ENCODE assay signal across 18 cellular contexts in the genomic region with DNA sequence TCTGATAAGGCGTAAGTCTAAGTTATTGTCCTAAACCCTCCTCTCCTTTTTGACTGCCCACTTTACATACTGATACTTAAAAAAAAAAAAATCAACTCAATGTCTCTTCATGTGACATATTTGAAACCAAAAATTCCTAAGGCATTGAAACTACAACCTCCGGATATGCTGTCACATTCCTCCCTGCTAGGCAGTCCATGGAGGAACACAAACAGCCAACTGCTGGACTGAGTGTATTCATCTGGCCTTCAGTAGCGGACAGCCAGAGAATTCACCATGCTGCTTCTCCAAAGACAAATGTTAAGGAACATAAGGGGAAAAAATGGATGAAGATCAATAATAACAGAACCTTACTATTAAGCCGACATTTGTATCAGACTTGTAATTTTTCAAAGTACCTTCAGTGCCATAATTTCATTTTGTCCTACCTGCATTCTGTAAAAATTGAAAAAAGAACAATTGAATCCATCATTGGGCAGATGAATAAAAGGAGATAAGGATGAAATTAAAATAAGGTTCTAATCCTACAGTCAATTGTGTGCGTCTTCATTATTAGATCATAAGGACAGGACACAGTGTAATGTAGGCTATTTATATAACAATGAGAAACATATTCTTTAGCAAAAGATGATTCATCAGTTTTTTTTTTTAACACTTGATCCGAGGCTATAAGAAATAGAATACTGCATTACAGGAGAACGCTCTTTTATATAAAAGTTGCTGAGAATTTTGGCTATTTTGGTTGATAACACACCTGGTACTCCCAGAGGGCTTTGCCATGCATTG. TPM values are rescaled to one million over a fixed set of nuclear protein-coding genes. Genes with fewer than 3 reads are reported as not detected.
A peak's percentile ranks its signal among the peaks of the same experiment; 100 is the strongest.
DNase-seq lines count a peak whose midpoint lies in the region; FAIRE-seq and TF ChIP-seq lines count a peak whose summit lies in the region.
"Had no signal": no experiment of that assay in that cellular context is flagged by ENCODE, and none has a peak within 500 bp of the region (broad histone marks: within the 10 kb centered on the region; RNA-seq: fewer than 3 reads in every experiment).

No MANE protein-coding gene starts in this region.

- TF ChIP-seq RAD21 in SK-N-SH (IDR thresholded peaks at IDR 0.05; ENCODE audit: low read length), result no peak

- no peak for TF ChIP-seq POLR2A in transverse colon (IDR thresholded peaks at IDR 0.05)

- DNase-seq in SK-N-SH, result no peak
- DNase-seq in fibroblast of lung (ENCODE audit: low read depth in 2 of 2), result peak; percentile 31 to 66
- DNase-seq in transverse colon, result no peak
- no peak for DNase-seq in activated naive CD4-positive, alpha-beta T cell treated with anti-CD3 and anti-CD28 coated beads, Interleukin-2, amount 50 U/mL, for 16 hours
- DNase-seq in GM19239 (ENCODE audit: insufficient read length, low spot score), result no peak
- no peak for DNase-seq in DMS79 (lab: John Stamatoyannopoulos, UW)
- DNase-seq in SHP77 treated with DMSO at 0.1 percent for 48 hours (lab: John Stamatoyannopoulos, UW), result no peak
- DNase-seq: amniotic stem cell; effector memory CD4-positive, alpha-beta T cell; GOT3; head of caudate nucleus; Karpas-422; NCI-H1930; NK-92 treated with Interleukin-12 subunit alpha and Interleukin-12 subunit beta, amount 100 ng/mL, for 24 hours; occipital lobe had no signal

- no peak for FAIRE-seq in GM19239 (lab: Jason Lieb, UNC)

- H3K27ac ChIP-seq in SK-N-SH (ENCODE audit: low read depth in 2 of 2, low read length in 1 of 2) (peak overlapping the region; percentile 55 to 70; a peak in 3 of 4 replicates), fibroblast of lung (ENCODE audit: insufficient read depth, low read length) (peak overlapping the region; percentile 13), muscle layer of duodenum (ENCODE audit: low read length) (peak overlapping the region; percentile 74), transverse colon (peak overlapping the region; percentile 46 to 75 (median 60))

- H3K9me3 ChIP-seq in SK-N-SH (no peaks in the 10 kb centered on the region), fibroblast of lung (ENCODE audit: control insufficient read depth, insufficient read depth, low read depth, low read length) (no peaks in the 10 kb centered on the region), muscle layer of duodenum (ENCODE audit: control insufficient read depth in 1 of 2, low read length in 2 of 2) (no peaks in the 10 kb centered on the region), transverse colon (no peaks in the 10 kb centered on the region)

- H3K9me2 ChIP-seq in SK-N-SH, result no peaks in the 10 kb centered on the region

- TF ChIP-seq EP300 in SK-N-SH (IDR thresholded peaks at IDR 0.05; ENCODE audit: borderline replicate concordance in 1 of 2, low read depth in 1 of 2, low read length in 1 of 2), result no peak
- TF ChIP-seq EP300 in transverse colon (IDR thresholded peaks at IDR 0.05; ENCODE audit: low read depth), result no peak

- CTCF ChIA-PET in SK-N-SH (lab: Yijun Ruan, JAX), result interaction anchor here (3.8 kb wide), 1 partner anchor 11 kb away, joined by 36 read pairs; the partner anchor contains the start of gene RERG

- H3K4me3 ChIP-seq in SK-N-SH (ENCODE audit: low read depth in 2 of 2, low read length in 1 of 2), result no peak overlapping the region
- H3K4me3 ChIP-seq in fibroblast of lung (replicated peaks in 1 of 4; ENCODE audit: control extremely low read depth in 1 of 4, insufficient read depth in 1 of 4, low read depth in 3 of 4, low read length in 4 of 4), result no peak overlapping the region
- no peak overlapping the region for H3K4me3 ChIP-seq in muscle layer of duodenum (ENCODE audit: low read depth in 1 of 2, low read length in 2 of 2)
- H3K4me3 ChIP-seq in transverse colon, result no peak overlapping the region

- in situ Hi-C loops in transverse colon (cut with MboI; ENCODE audit: low pct_ligation_motif_present in 1 of 4, low pct_unique_long_range_greater_than_20kb in 1 of 4, low sequenced_read_pairs in 3 of 4), result no loop called here

- no peaks in the 10 kb centered on the region for H3K4me1 ChIP-seq in SK-N-SH (ENCODE audit: control insufficient read depth in 1 of 2, insufficient read depth in 2 of 2, low read depth in 1 of 2, low read length in 1 of 2)
- peaks cover 6% of the 10 kb centered on the region for H3K4me1 ChIP-seq in fibroblast of lung (ENCODE audit: control insufficient read depth, extremely low read depth, insufficient read depth, low read length)
- peaks cover 11 to 23% of the 10 kb centered on the region in 2 donors for H3K4me1 ChIP-seq in muscle layer of duodenum (ENCODE audit: control insufficient read depth in 1 of 2, insufficient read depth in 2 of 2, low read length in 2 of 2)
- peaks cover 0 to 32% (median 9%) of the 10 kb centered on the region in 4 donors for H3K4me1 ChIP-seq in transverse colon

- H3F3A ChIP-seq in SK-N-SH (replicated peaks; ENCODE audit: insufficient read depth), result peaks cover 12% of the 10 kb centered on the region

- H3K27me3 ChIP-seq in SK-N-SH (ENCODE audit: insufficient read depth) (no peaks in the 10 kb centered on the region), fibroblast of lung (ENCODE audit: control insufficient read depth, insufficient read depth, low read length) (no peaks in the 10 kb centered on the region), muscle layer of duodenum (ENCODE audit: low read depth, low read length) (no peaks in the 10 kb centered on the region), transverse colon (no peaks in the 10 kb centered on the region)

- intact Hi-C loops in transverse colon (cut with DNase I; ENCODE audit: low total_unique reads), result no loop called here

- 35% methylated on average over 7 of the region's 7 CpGs for WGBS in SK-N-SH (ENCODE audit: low lambda C conversion rate)
- WGBS in transverse colon (ENCODE audit: low coverage in 1 of 2), 2 donors, result 76 to 85% methylated on average over 7 of the region's 7 CpGs

- POLR2A ChIA-PET in SK-N-SH (lab: Yijun Ruan, JAX), result no interaction called here

- TF ChIP-seq CTCF in SK-N-SH (IDR thresholded peaks at IDR 0.05) (no peak), fibroblast of lung (conservative IDR thresholded peaks at IDR 0.05 in 1 of 2, IDR thresholded peaks at IDR 0.05 in 1 of 2; ENCODE audit: low read depth in 1 of 2, low read length in 2 of 2) (no peak), transverse colon (IDR thresholded peaks at IDR 0.05) (no peak)

- H2AFZ ChIP-seq in SK-N-SH (ENCODE audit: low read depth) (no peak overlapping the region), fibroblast of lung (ENCODE audit: low read length) (no peak overlapping the region)

- H3K36me3 ChIP-seq in SK-N-SH (replicated peaks in 1 of 2; ENCODE audit: control insufficient read depth in 1 of 2, insufficient read depth in 2 of 2, low read length in 1 of 2) (no peaks in the 10 kb centered on the region), fibroblast of lung (ENCODE audit: control insufficient read depth, insufficient read depth, low read length) (no peaks in the 10 kb centered on the region), muscle layer of duodenum (ENCODE audit: control insufficient read depth in 1 of 2, insufficient read depth in 2 of 2, low read length in 2 of 2) (no peaks in the 10 kb centered on the region), transverse colon (no peaks in the 10 kb centered on the region)

- H3K9ac ChIP-seq in SK-N-SH (no peak overlapping the region), fibroblast of lung (ENCODE audit: insufficient read depth, low read length) (no peak overlapping the region)

- no peaks in the 10 kb centered on the region for H4K20me1 ChIP-seq in SK-N-SH (ENCODE audit: insufficient read depth)
- no peaks in the 10 kb centered on the region for H4K20me1 ChIP-seq in fibroblast of lung (ENCODE audit: control insufficient read depth, extremely low read depth, insufficient read depth, low read length)

- no peaks in the 10 kb centered on the region for H3K79me2 ChIP-seq in SK-N-SH (ENCODE audit: insufficient read depth)
- H3K79me2 ChIP-seq in fibroblast of lung (ENCODE audit: control insufficient read depth, insufficient read depth, low read length), result no peaks in the 10 kb centered on the region

- H3K4me2 ChIP-seq in SK-N-SH (peak overlapping the region; percentile 46), fibroblast of lung (ENCODE audit: extremely low read depth, insufficient read depth, low read length) (peak overlapping the region; percentile 52)

TF ChIP-seq in SK-N-SH, 30 proteins besides CTCF, POLR2A, EP300 and RAD21 (continues in another document):
- TF ChIP-seq REST (IDR thresholded peaks at IDR 0.05; ENCODE audit: low read depth, low read length) (no peak), NFIC (IDR thresholded peaks at IDR 0.05; ENCODE audit: borderline replicate concordance) (no peak), ELF1 (IDR thresholded peaks at IDR 0.05) (no peak), EZH2phosphoT487 (IDR thresholded peaks at IDR 0.05; ENCODE audit: borderline replicate concordance, low read depth) (no peak)

RNA-seq across cellular contexts. Expression of gene RERG, which starts 12.2 kb away (rescaled TPM):
- polyA plus RNA-seq in SK-N-SH (2012; rRNA removed), result 0.49 and 0.84 TPM in 2 replicates
- 0.62 and 0.75 TPM in 2 replicates for polyA plus RNA-seq in SK-N-SH (2012; cell fraction: cytosol; rRNA removed)
- polyA plus RNA-seq in SK-N-SH (2012; cell fraction: nucleus; rRNA removed), result 0.48 and 0.99 TPM in 2 replicates
- total RNA-seq in fibroblast of lung, result 0.26 and 0.33 TPM in 2 replicates
- polyA plus RNA-seq in fibroblast of lung, result 0.26 and 0.57 TPM in 2 replicates
- polyA plus RNA-seq in fibroblast of lung (2012), result 0.13 and 0.38 TPM in 2 replicates
- polyA minus RNA-seq in fibroblast of lung (ENCODE audit: low replicate concordance), result 1.3 TPM in 1 of 2 replicates, not detected in the other
- total RNA-seq in transverse colon, result 10 to 100 TPM in 2 of 4 donors, 1 to 10 TPM in 2; 3.6 to 12.6 (median 8.6) TPM
- total RNA-seq: lung microvascular endothelial cell had no signal
- polyA plus RNA-seq: CD14-positive monocyte had no signal

Comparison
In these comparisons a context has a peak if more than half of its experiments do, and no peak if none do; other contexts are left out.
1. DNase-seq: peak in fibroblast of lung (2 of 2); none in SK-N-SH (single experiment), transverse colon (single experiment), activated naive CD4-positive, alpha-beta T cell treated with anti-CD3 and anti-CD28 coated beads, Interleukin-2, amount 50 U/mL, for 16 hours (single experiment), GM19239 (single experiment), DMS79 (single experiment) and SHP77 treated with DMSO at 0.1 percent for 48 hours (single experiment).
2. H3K27ac ChIP-seq: peak in every context shown above with its lines; median percentile 74 in muscle layer of duodenum; 62 in SK-N-SH; 60 in transverse colon; 13 in fibroblast of lung.